Comparison of ENCODE assay signal across 21 cellular contexts in the genomic region with DNA sequence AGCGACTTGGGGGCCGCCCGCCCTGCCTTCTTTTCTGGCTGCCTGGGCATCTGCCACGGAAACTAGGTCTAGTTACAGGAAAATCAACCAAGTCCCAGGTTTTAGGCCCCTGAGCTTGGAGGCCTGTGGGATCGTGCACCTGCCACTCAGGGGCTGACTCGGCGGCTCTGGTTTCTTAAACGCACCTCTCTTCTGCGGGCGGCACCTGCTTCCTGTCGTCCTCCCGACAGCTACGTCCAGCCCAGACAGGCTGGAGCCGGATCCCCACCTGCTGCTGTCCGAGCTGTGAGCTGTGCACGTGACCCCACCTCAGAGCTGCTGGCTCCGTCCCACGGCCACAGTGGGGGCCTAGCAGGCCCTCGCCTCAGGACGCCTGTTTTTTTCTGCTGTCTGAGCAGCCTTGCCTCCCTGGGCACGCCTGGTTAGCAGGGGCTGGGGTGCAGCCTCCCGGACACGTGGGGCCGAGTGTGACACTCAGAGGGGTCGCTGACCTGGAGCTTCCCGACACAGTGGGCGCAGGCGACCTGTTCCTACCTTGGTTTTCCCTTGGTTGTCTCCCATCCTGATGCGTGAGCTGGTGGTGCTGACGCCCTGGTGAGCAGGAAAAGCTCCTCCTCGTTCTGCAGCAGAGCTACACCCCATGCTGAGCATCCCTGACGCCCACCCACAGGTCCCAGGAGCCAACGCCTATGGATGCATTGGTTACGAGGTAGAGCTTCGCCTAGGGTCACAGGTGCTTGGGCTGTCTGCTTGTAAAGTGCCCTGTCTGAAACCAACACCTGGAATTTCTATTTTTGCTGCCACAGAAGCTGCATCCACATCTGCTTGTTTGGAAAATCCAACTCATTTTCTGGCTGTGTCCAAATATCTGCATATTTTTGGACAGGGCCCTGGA. TPM values are rescaled to one million over a fixed set of nuclear protein-coding genes. Genes with fewer than 3 reads are reported as not detected.
A peak's percentile ranks its signal among the peaks of the same experiment; 100 is the strongest.
DNase-seq lines count a peak whose midpoint lies in the region; TF ChIP-seq lines count a peak whose summit lies in the region.
"Had no signal": no experiment of that assay in that cellular context is flagged by ENCODE, and none has a peak within 500 bp of the region (broad histone marks: within the 10 kb centered on the region; RNA-seq: fewer than 3 reads in every experiment).

No MANE protein-coding gene starts in this region.

- dilution Hi-C loops in mammary epithelial cell (cut with HindIII; ENCODE audit: low sequenced_read_pairs), result no loop called here

- no peak overlapping the region for H3K9ac ChIP-seq in mammary epithelial cell (ENCODE audit: insufficient read depth, low read length)

- H3K4me1 Mint-ChIP-seq in activated naive CD4-positive, alpha-beta T cell treated with anti-CD3 and anti-CD28 coated beads for 36 hours (ENCODE audit: low read depth), result peaks cover 11% of the 10 kb centered on the region
- H3K4me1 Mint-ChIP-seq: central memory CD8-positive, alpha-beta T cell had no signal

- no peaks in the 10 kb centered on the region for H3K36me3 Mint-ChIP-seq in activated naive CD4-positive, alpha-beta T cell treated with anti-CD3 and anti-CD28 coated beads for 36 hours (ENCODE audit: low read depth)
- H3K36me3 Mint-ChIP-seq: activated CD4-positive, alpha-beta memory T cell treated with anti-CD3 and anti-CD28 coated beads for 36 hours; activated naive CD4-positive, alpha-beta T cell treated with anti-CD3 and anti-CD28 coated beads, Interleukin-2, amount 10 ng/mL, durations not matched to agents 7 days and 5 days had no signal

- intact Hi-C loops in posterior vena cava (cut with DNase I) (no loop called here), mammary epithelial cell (cut with micrococcal nuclease) (no loop called here), cardiac septum (cut with DNase I) (no loop called here)
- intact Hi-C loops in activated naive CD4-positive, alpha-beta T cell treated with anti-CD3 and anti-CD28 coated beads for 36 hours (cut with micrococcal nuclease), result no loop called here

- no peak overlapping the region for H3K4me3 ChIP-seq in mammary epithelial cell (replicated peaks in 1 of 3; ENCODE audit: insufficient read depth in 1 of 3, low read depth in 2 of 3, low read length in 3 of 3)

- peaks cover 7% of the 10 kb centered on the region for H3K9me3 Mint-ChIP-seq in activated naive CD4-positive, alpha-beta T cell treated with anti-CD3 and anti-CD28 coated beads for 36 hours
- H3K9me3 Mint-ChIP-seq: central memory CD8-positive, alpha-beta T cell had no signal

- no peak overlapping the region for H3K4me2 ChIP-seq in mammary epithelial cell (ENCODE audit: insufficient read depth, low read depth, low read length)

- H3K4me3 Mint-ChIP-seq in activated naive CD4-positive, alpha-beta T cell treated with anti-CD3 and anti-CD28 coated beads for 36 hours, result no peak overlapping the region
- H3K4me3 Mint-ChIP-seq: activated CD4-positive, alpha-beta memory T cell treated with anti-CD3 and anti-CD28 coated beads for 36 hours; activated naive CD4-positive, alpha-beta T cell treated with anti-CD3 and anti-CD28 coated beads, Interleukin-2, amount 10 ng/mL, durations not matched to agents 7 days and 5 days; central memory CD8-positive, alpha-beta T cell had no signal

- H2AFZ ChIP-seq in mammary epithelial cell (ENCODE audit: low read depth, low read length), result no peak overlapping the region

- in situ Hi-C loops in mammary epithelial cell (cut with MboI; ENCODE audit: low sequenced_read_pairs in 2 of 2), result no loop called here

- CTCF ChIA-PET in mammary epithelial cell (lab: Charles Lee; ENCODE audit: low non-redundant PET), result no interaction called here
- CTCF ChIA-PET in activated naive CD4-positive, alpha-beta T cell treated with anti-CD3 and anti-CD28 coated beads for 36 hours (lab: Charles Lee), result interaction anchor here (0.6 kb wide), 2 partner anchors 36 to 505 kb away, joined by 3 to 4 read pairs; a partner anchor contains a TSS

- H3K4me1 ChIP-seq in mammary epithelial cell (ENCODE audit: insufficient read depth, low read length), result peaks cover 16% of the 10 kb centered on the region

- BruUV-seq in mammary epithelial cell (replicated peaks; lab: Mats Ljungman, UMichigan), result no TSS peak

- H3K27me3 Mint-ChIP-seq in activated naive CD4-positive, alpha-beta T cell treated with anti-CD3 and anti-CD28 coated beads for 36 hours (ENCODE audit: low read depth), result peaks cover 13% of the 10 kb centered on the region

- H3K27ac Mint-ChIP-seq in activated naive CD4-positive, alpha-beta T cell treated with anti-CD3 and anti-CD28 coated beads for 36 hours, result no peak overlapping the region
- H3K27ac Mint-ChIP-seq: activated CD4-positive, alpha-beta memory T cell treated with anti-CD3 and anti-CD28 coated beads for 36 hours; activated naive CD4-positive, alpha-beta T cell treated with anti-CD3 and anti-CD28 coated beads, Interleukin-2, amount 10 ng/mL, durations not matched to agents 7 days and 5 days had no signal

- no peaks in the 10 kb centered on the region for H3K79me2 ChIP-seq in mammary epithelial cell (ENCODE audit: insufficient read depth, low read length)

- H3K27me3 ChIP-seq in mammary epithelial cell (ENCODE audit: insufficient read depth, low read length), result no peaks in the 10 kb centered on the region

- no peaks in the 10 kb centered on the region for H4K20me1 ChIP-seq in mammary epithelial cell (ENCODE audit: insufficient read depth, low read length)

- 82% methylated on average over 11 of the region's 35 CpGs for WGBS in mammary epithelial cell (ENCODE audit: low coverage, missing lambda C conversion rate)

- no peaks in the 10 kb centered on the region for H3K9me3 ChIP-seq in mammary epithelial cell (replicated peaks; ENCODE audit: insufficient read depth, low read length)

- H3K27ac ChIP-seq in mammary epithelial cell (ENCODE audit: insufficient read depth, low read depth, low read length), result no peak overlapping the region
- H3K27ac ChIP-seq: 22Rv1 had no signal

- TF ChIP-seq CTCF in mammary epithelial cell (conservative IDR thresholded peaks at IDR 0.05 in 1 of 2, IDR thresholded peaks at IDR 0.05 in 1 of 2; ENCODE audit: extremely low read depth in 1 of 2, insufficient read depth in 1 of 2, low read depth in 1 of 2, low read length in 2 of 2), result no peak

- H3K36me3 ChIP-seq in mammary epithelial cell (ENCODE audit: insufficient read depth, low read length), result no peaks in the 10 kb centered on the region

- peak in 2 of 3 experiments; percentile 32 to 82 for DNase-seq in NCI-H1417 (lab: John Stamatoyannopoulos, UW)
- no peak for DNase-seq in NCI-H1417 treated with DMSO at 0.1 percent for 48 hours (lab: John Stamatoyannopoulos, UW)
- peak; percentile 19 for DNase-seq in NCI-H2029 treated with DMSO at 0.1 percent for 48 hours (lab: John Stamatoyannopoulos, UW)
- DNase-seq in RPMI8226, result peak; percentile 94
- peak; percentile 67 for DNase-seq in posterior vena cava (ENCODE audit: low spot score)
- DNase-seq in mammary epithelial cell, result no peak
- no peak for DNase-seq in activated naive CD4-positive, alpha-beta T cell treated with anti-CD3 and anti-CD28 coated beads for 36 hours
- DNase-seq in cardiac septum (ENCODE audit: low spot score), result no peak
- DNase-seq: activated CD4-positive, alpha-beta memory T cell treated with anti-CD3 and anti-CD28 coated beads for 36 hours; activated T-cell treated with anti-CD3 and anti-CD28 coated beads for 4 hours; anterior cingulate cortex; hypothalamus; NCI-H1694; NCI-H524 treated with DMSO at 0.1 percent for 48 hours; occipital lobe; T-helper 2 cell had no signal

RNA-seq across cellular contexts. Expression of a gene that starts 17.5 kb away (rescaled TPM):
- total RNA-seq in posterior vena cava (10 to 100 TPM; 20.2 to 22.9 TPM), mammary epithelial cell (10 to 100 TPM in 1 of 2 donors, 1 to 10 TPM in 1; 4.2 to 19.0 TPM), cardiac septum (10.7 TPM)
- polyA plus RNA-seq in mammary epithelial cell, result 8.6 TPM
- polyA minus RNA-seq in mammary epithelial cell, result 4.3 TPM
- total RNA-seq in activated naive CD4-positive, alpha-beta T cell treated with anti-CD3 and anti-CD28 coated beads for 36 hours, result 1 to 10 TPM; 1.1 TPM
- total RNA-seq: frontal cortex, HepG2 had no signal
- polyA plus RNA-seq: HepG2 had no signal

Comparison
In these comparisons a context has a peak if more than half of its experiments do, and no peak if none do; other contexts are left out.
1. DNase-seq: peak in NCI-H1417 (2 of 3), NCI-H2029 treated with DMSO at 0.1 percent for 48 hours (single experiment), RPMI8226 (single experiment) and posterior vena cava (single experiment); none in NCI-H1417 treated with DMSO at 0.1 percent for 48 hours (single experiment), mammary epithelial cell (single experiment), activated naive CD4-positive, alpha-beta T cell treated with anti-CD3 and anti-CD28 coated beads for 36 hours (single experiment) and cardiac septum (single experiment).